ENCODE assay signal across 33 cellular contexts in the genomic region with DNA sequence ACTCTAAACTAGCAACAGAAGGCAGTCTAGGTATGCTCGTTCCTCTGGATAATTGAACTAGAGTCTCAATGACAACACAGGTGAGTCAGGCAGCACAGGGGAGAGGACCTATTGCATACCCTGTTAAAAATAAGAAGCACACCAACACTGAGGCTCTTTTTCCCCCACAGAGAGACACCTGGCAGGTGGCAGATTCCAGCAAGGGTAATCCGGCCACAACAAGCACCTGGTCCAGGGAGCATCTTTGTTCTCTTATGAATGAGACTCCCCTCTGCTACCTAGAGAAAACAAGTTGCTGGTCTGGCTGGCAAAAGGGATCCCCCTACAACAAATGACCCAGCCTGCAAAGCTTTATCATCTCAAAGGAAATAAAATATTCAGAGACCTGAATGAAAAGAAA.
"Had no signal": no experiment of that assay in that cellular context is flagged by ENCODE, and none has a peak within 500 bp of the region (broad histone marks: within the 10 kb centered on the region; RNA-seq: fewer than 3 reads in every experiment).

No MANE protein-coding gene starts in this region.

- H3K36me3 ChIP-seq: ascending aorta, cardiac muscle cell, MG63, Peyer's patch, SJCRH30 had no signal

- H3K27ac ChIP-seq: ascending aorta, cardiac muscle cell, Peyer's patch, RWPE1, SJCRH30, SK-N-MC had no signal

- DNase-seq: activated CD4-positive, alpha-beta T cell treated with anti-CD3 and anti-CD28 coated beads for 36 hours; activated CD4-positive, alpha-beta T cell treated with anti-CD3 and anti-CD28 coated beads, Interleukin-2, amount 10 ng/mL, durations not matched to agents 7 days and 5 days; activated CD4-positive, alpha-beta T cell treated with anti-CD3 and anti-CD28 coated beads, Interleukin-2, amount 50 U/mL, for 48 hours; activated CD8-positive, alpha-beta T cell treated with anti-CD3 and anti-CD28 coated beads, Interleukin-2, amount 10 ng/mL, durations not matched to agents 7 days and 5 days; activated gamma-delta T cell; activated naive CD4-positive, alpha-beta T cell treated with Interleukin-2 at 50 U/mL for 16 hours; activated naive CD8-positive, alpha-beta T cell treated with anti-CD3 and anti-CD28 coated beads, Interleukin-2, amount 10 ng/mL, durations not matched to agents 7 days and 5 days; activated T-cell treated with anti-CD3 and anti-CD28 coated beads, Interleukin-2, amount 50 U/mL, for 24 hours; amygdala; Kasumi-1; KG1; MG63; NCI-H1048; NCI-H1105 treated with DMSO at 0.1 percent for 48 hours; NCI-H1436; NCI-H1694; NCI-H1930; NCI-H2107; NCI-H2171; NCI-H446 treated with DMSO at 0.1 percent for 48 hours; NCI-H524; NCI-H69; NK-92 treated with Interleukin-12 subunit alpha and Interleukin-12 subunit beta, amount 100 ng/mL, for 24 hours; PC-3; Peyer's patch; SJCRH30; T1000 had no signal

- ATAC-seq: activated CD4-positive, alpha-beta T cell treated with anti-CD3 and anti-CD28 coated beads for 36 hours; activated CD4-positive, CD25-positive, alpha-beta regulatory T cell treated with anti-CD3 and anti-CD28 coated beads, Interleukin-2, amount 50 U/mL, for 24 hours; activated CD8-positive, alpha-beta T cell treated with anti-CD3 and anti-CD28 coated beads, Interleukin-2, amount 10 ng/mL, durations not matched to agents 7 days and 5 days; PC-3; Right ventricle myocardium inferior had no signal

- H3K9me3 ChIP-seq: ascending aorta, MG63, Peyer's patch, SJCRH30 had no signal

- H3K4me1 ChIP-seq: ascending aorta, Peyer's patch, SJCRH30 had no signal

- H3K4me3 ChIP-seq: ascending aorta, cardiac muscle cell, MG63, Peyer's patch, SJCRH30, SK-N-MC had no signal

- H3K27me3 ChIP-seq: ascending aorta, MG63, Peyer's patch, SJCRH30 had no signal
